ENCODE assay signal across 16 cellular contexts in the genomic region with DNA sequence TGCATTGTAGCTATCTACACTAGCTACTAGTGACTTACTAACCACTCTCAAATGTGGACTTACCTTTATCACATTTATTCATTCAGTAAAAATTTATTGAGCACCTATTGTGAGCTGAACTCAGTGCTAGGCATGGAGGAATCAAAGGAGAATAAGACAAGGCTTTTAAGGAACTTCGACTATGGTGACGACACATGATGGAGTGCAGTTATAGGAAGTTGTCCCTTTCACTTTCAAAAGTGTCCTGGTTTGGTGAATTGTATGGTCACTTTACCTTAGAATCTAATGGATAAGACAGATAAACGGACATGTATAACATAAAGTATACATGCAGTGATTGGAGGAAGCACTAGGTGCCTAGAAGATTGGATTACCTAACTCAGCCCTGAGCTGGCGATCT.
DNase-seq lines count a peak whose midpoint lies in the region; ATAC-seq lines count a peak whose summit lies in the region.
"Had no signal": no experiment of that assay in that cellular context is flagged by ENCODE, and none has a peak within 500 bp of the region (broad histone marks: within the 10 kb centered on the region; RNA-seq: fewer than 3 reads in every experiment).

No MANE protein-coding gene starts in this region.

- no peaks in the 10 kb centered on the region for H3K36me3 Mint-ChIP-seq in memory B cell

- ATAC-seq in memory B cell (ENCODE audit: low read depth) (no peak), GM18870 (IDR thresholded peaks at IDR 0.05; ENCODE audit: unreplicated experiment) (no peak), GM18517 (IDR thresholded peaks at IDR 0.05; ENCODE audit: unreplicated experiment) (no peak)

- H3K27me3 Mint-ChIP-seq in memory B cell = no peaks in the 10 kb centered on the region
- H3K27me3 Mint-ChIP-seq: CD4-positive, alpha-beta T cell had no signal

- peaks cover 19% of the 10 kb centered on the region for H3K4me1 Mint-ChIP-seq in memory B cell

- no peak overlapping the region for H3K27ac Mint-ChIP-seq in memory B cell
- H3K27ac Mint-ChIP-seq: CD4-positive, alpha-beta T cell; T-helper 1 cell treated with Interleukin-12 subunit alpha and Interleukin-12 subunit beta and Interleukin-4 antibody, amounts not matched to agents 30 μg/mL and 1 μg/mL, for 36 hours had no signal

- H3K9me3 Mint-ChIP-seq in memory B cell = no peaks in the 10 kb centered on the region
- H3K9me3 Mint-ChIP-seq: CD4-positive, alpha-beta T cell; T-helper 1 cell treated with Interleukin-12 subunit alpha and Interleukin-12 subunit beta and Interleukin-4 antibody, amounts not matched to agents 30 μg/mL and 1 μg/mL, for 36 hours had no signal

- DNase-seq in Ammon's horn (ENCODE audit: low spot score) = peak; percentile 34
- DNase-seq in CD1c-positive myeloid dendritic cell (ENCODE audit: extremely low spot score) = peak; percentile 56
- peak; percentile 43 for DNase-seq in OCI-M1 (lab: John Stamatoyannopoulos, UW)
- DNase-seq in memory B cell (ENCODE audit: low spot score in 2 of 2) = no peak
- no peak for DNase-seq in stimulated activated CD4-positive, alpha-beta T cell treated with anti-CD3 and anti-CD28 coated beads, Interleukin-12 subunit alpha, Interleukin-12 subunit beta, amount 100 ng/mL, for 4 hours
- DNase-seq: Caco-2; CD4-positive, alpha-beta T cell; NCI-H1048; NCI-H1436 treated with DMSO at 0.1 percent for 48 hours; NCI-H2029; NCI-H345; NCI-H524 treated with DMSO at 0.1 percent for 48 hours; SHP77 had no signal

- peak overlapping the region; percentile 31 for H3K4me3 Mint-ChIP-seq in memory B cell
- H3K4me3 Mint-ChIP-seq: CD4-positive, alpha-beta T cell; T-helper 1 cell treated with Interleukin-12 subunit alpha and Interleukin-12 subunit beta and Interleukin-4 antibody, amounts not matched to agents 30 μg/mL and 1 μg/mL, for 36 hours had no signal

Comparison
In these comparisons a context has a peak if more than half of its experiments do, and no peak if none do; other contexts are left out.
1. DNase-seq: peak in Ammon's horn (single experiment), CD1c-positive myeloid dendritic cell (single experiment) and OCI-M1 (single experiment); none in memory B cell (0 of 2) and stimulated activated CD4-positive, alpha-beta T cell treated with anti-CD3 and anti-CD28 coated beads, Interleukin-12 subunit alpha, Interleukin-12 subunit beta, amount 100 ng/mL, for 4 hours (single experiment).